16 cellular contexts compared by ENCODE assay signal in the genomic region with DNA sequence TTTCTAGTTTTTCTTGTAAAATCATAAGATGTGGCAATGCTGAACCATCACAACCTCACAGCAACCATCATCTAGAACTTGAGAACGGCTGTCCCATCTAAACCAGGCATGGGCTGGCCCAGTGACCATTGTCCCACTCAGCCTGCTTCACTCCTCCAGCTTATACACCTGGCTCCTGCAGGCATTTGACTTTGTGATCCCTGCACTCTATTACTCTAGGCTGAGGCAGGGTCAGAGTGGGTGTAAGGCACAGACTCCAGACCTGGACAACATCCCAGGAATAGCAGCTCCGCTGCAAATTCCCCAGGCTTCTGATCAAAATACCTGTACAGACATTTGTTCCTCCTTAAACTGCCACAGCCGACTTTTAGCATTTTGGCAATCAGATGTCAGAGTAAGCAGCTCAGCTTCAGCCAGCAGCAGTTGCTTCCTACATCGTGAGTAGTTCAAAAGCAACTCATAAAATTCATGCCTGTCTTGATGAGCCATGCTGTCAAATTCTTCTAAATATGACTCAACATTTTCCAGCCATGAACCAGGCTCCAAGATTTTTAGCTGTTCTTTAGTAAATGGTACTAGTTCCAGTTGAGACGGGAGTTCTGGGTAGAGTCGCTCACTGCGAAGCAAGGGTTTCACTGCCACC. TPM values are rescaled to one million over a fixed set of nuclear protein-coding genes. Genes with fewer than 3 reads are reported as not detected.
A peak's percentile ranks its signal among the peaks of the same experiment; 100 is the strongest.
DNase-seq lines count a peak whose midpoint lies in the region; ATAC-seq and TF ChIP-seq lines count a peak whose summit lies in the region.
"Had no signal": no experiment of that assay in that cellular context is flagged by ENCODE, and none has a peak within 500 bp of the region (broad histone marks: within the 10 kb centered on the region; RNA-seq: fewer than 3 reads in every experiment).

No MANE protein-coding gene starts in this region.

- no peaks in the 10 kb centered on the region for H3K9me3 Mint-ChIP-seq in activated naive CD4-positive, alpha-beta T cell treated with anti-CD3 and anti-CD28 coated beads for 36 hours
- H3K9me3 Mint-ChIP-seq: activated naive CD4-positive, alpha-beta T cell treated with anti-CD3 and anti-CD28 coated beads, Interleukin-2, amount 50 U/mL, for 24 hours; H9; natural killer cell had no signal

- intact Hi-C loops in A673 (cut with micrococcal nuclease; ENCODE audit: unreplicated experiment) (no loop called here), ovary (cut with DNase I) (no loop called here)
- intact Hi-C loops in activated naive CD4-positive, alpha-beta T cell treated with anti-CD3 and anti-CD28 coated beads for 36 hours (cut with micrococcal nuclease), result no loop called here

- BruUV-seq in A673 (replicated peaks; lab: Mats Ljungman, UMichigan), result no TSS peak

- H3K27me3 ChIP-seq in A673 (replicated peaks; ENCODE audit: insufficient read depth, low read depth, low read length, poor library complexity) (no peaks in the 10 kb centered on the region), ovary (no peaks in the 10 kb centered on the region)
- H3K27me3 ChIP-seq: BLaER1 treated with 17β-estradiol and CSF1 and Interleukin-3, amounts not matched to agents 10 nM and 100 nM had no signal

- peaks cover 32% of the 10 kb centered on the region for H3K4me1 Mint-ChIP-seq in activated naive CD4-positive, alpha-beta T cell treated with anti-CD3 and anti-CD28 coated beads for 36 hours (ENCODE audit: low read depth)
- H3K4me1 Mint-ChIP-seq: H9 had no signal

- no peaks in the 10 kb centered on the region for H3K9me3 ChIP-seq in A673 (ENCODE audit: low read depth, low read length, poor library complexity, severe bottlenecking)
- no peaks in the 10 kb centered on the region for H3K9me3 ChIP-seq in ovary
- H3K9me3 ChIP-seq: BLaER1 treated with 17β-estradiol and CSF1 and Interleukin-3, amounts not matched to agents 10 nM and 100 nM had no signal

- H3K36me3 ChIP-seq in A673 (ENCODE audit: insufficient read depth, low read length, poor library complexity, severe bottlenecking) (peaks cover 29% of the 10 kb centered on the region), ovary (no peaks in the 10 kb centered on the region)

- peaks cover 35% of the 10 kb centered on the region for H3K36me3 Mint-ChIP-seq in activated naive CD4-positive, alpha-beta T cell treated with anti-CD3 and anti-CD28 coated beads for 36 hours (ENCODE audit: low read depth)

- CTCF ChIA-PET in A673 (lab: Charles Lee), result no interaction called here
- CTCF ChIA-PET in activated naive CD4-positive, alpha-beta T cell treated with anti-CD3 and anti-CD28 coated beads for 36 hours (lab: Charles Lee), result interaction anchor here (0.9 kb wide), 1 partner anchor 119 kb away, joined by 3 read pairs; no protein-coding TSS in a partner anchor

- TF ChIP-seq EP300 in ovary (IDR thresholded peaks at IDR 0.05), result no peak

- TF ChIP-seq CTCF in A673 (conservative IDR thresholded peaks at IDR 0.05; ENCODE audit: low read depth, low read length) (no peak), ovary (IDR thresholded peaks at IDR 0.05) (no peak)

- no peak for TF ChIP-seq POLR2A in ovary (IDR thresholded peaks at IDR 0.05)

- H3K4me1 ChIP-seq in A673 (ENCODE audit: insufficient read depth, low read length, poor library complexity, severe bottlenecking) (no peaks in the 10 kb centered on the region), ovary (ENCODE audit: insufficient read depth) (peaks cover 3% of the 10 kb centered on the region)

- H3K27me3 Mint-ChIP-seq in activated naive CD4-positive, alpha-beta T cell treated with anti-CD3 and anti-CD28 coated beads for 36 hours (ENCODE audit: low read depth), result no peaks in the 10 kb centered on the region
- H3K27me3 Mint-ChIP-seq: activated naive CD4-positive, alpha-beta T cell treated with anti-CD3 and anti-CD28 coated beads, Interleukin-2, amount 50 U/mL, for 24 hours had no signal

- POLR2A ChIA-PET in A673 (lab: Charles Lee; ENCODE audit: low non-redundant PET), result no interaction called here

- no peak overlapping the region for H3K4me3 Mint-ChIP-seq in activated naive CD4-positive, alpha-beta T cell treated with anti-CD3 and anti-CD28 coated beads for 36 hours
- H3K4me3 Mint-ChIP-seq: activated naive CD4-positive, alpha-beta T cell treated with anti-CD3 and anti-CD28 coated beads, Interleukin-2, amount 50 U/mL, for 24 hours; H9; natural killer cell had no signal

- WGBS in ovary, 3 donors, result 85 to 93% (median 87%) methylated on average over 7 of the region's 7 CpGs

- peak; percentile 3 for DNase-seq in A673 (ENCODE audit: low spot score)
- peak; percentile 88 for DNase-seq in HS-27A (ENCODE audit: low read depth)
- peak; percentile 77 for DNase-seq in astrocyte of the hippocampus (ENCODE audit: low read depth, low spot score)
- peak; percentile 95 for DNase-seq in iris pigment epithelial cell (ENCODE audit: low read depth)
- DNase-seq in ovary, result no peak
- no peak for DNase-seq in foreskin melanocyte
- DNase-seq in activated naive CD4-positive, alpha-beta T cell treated with anti-CD3 and anti-CD28 coated beads for 36 hours, result no peak
- DNase-seq: activated CD4-positive, alpha-beta T cell treated with anti-CD3 and anti-CD28 coated beads, Interleukin-2, amount 50 U/mL, for 1 hour; effector memory CD4-positive, alpha-beta T cell; H9; natural killer cell; NCI-H748 treated with DMSO at 0.1 percent for 48 hours; stimulated activated naive CD4-positive, alpha-beta T cell had no signal

- H3K27ac Mint-ChIP-seq in activated naive CD4-positive, alpha-beta T cell treated with anti-CD3 and anti-CD28 coated beads for 36 hours, result no peak overlapping the region
- H3K27ac Mint-ChIP-seq: H9 had no signal

- no peak for ATAC-seq in GM21717 (IDR thresholded peaks at IDR 0.05; ENCODE audit: unreplicated experiment)

- H3K4me3 ChIP-seq in A673 (ENCODE audit: low read depth, low read length, poor library complexity, severe bottlenecking) (no peak overlapping the region), ovary (no peak overlapping the region)
- H3K4me3 ChIP-seq: BLaER1 treated with 17β-estradiol and CSF1 and Interleukin-3, amounts not matched to agents 10 nM and 100 nM had no signal

- H3K27ac ChIP-seq in A673 (ENCODE audit: low read depth, low read length, poor library complexity, severe bottlenecking) (no peak overlapping the region), ovary (no peak overlapping the region)
- H3K27ac ChIP-seq: BLaER1 treated with 17β-estradiol and CSF1 and Interleukin-3, amounts not matched to agents 10 nM and 100 nM had no signal

RNA-seq across cellular contexts. Expression of a gene that starts 12.9 kb away (rescaled TPM):
- total RNA-seq in A673 (2021), result 15.2 and 16.7 TPM in 2 replicates
- total RNA-seq in ovary, result 10 to 100 TPM; 16.4 to 28.4 (median 25.8) TPM
- polyA plus RNA-seq in ovary, result 10 to 100 TPM in 1 of 2 donors, 1 to 10 TPM in 1; 8.9 to 13.6 TPM
- 10 to 100 TPM; 18.3 to 21.2 TPM for total RNA-seq in activated naive CD4-positive, alpha-beta T cell treated with anti-CD3 and anti-CD28 coated beads for 36 hours

Comparison
In these comparisons a context has a peak if more than half of its experiments do, and no peak if none do; other contexts are left out.
1. DNase-seq: peak in A673 (single experiment), HS-27A (single experiment), astrocyte of the hippocampus (single experiment) and iris pigment epithelial cell (single experiment); none in ovary (0 of 5), foreskin melanocyte (single experiment) and activated naive CD4-positive, alpha-beta T cell treated with anti-CD3 and anti-CD28 coated beads for 36 hours (single experiment).